Comparison of ENCODE assay signal across 9 cellular contexts in the genomic region with DNA sequence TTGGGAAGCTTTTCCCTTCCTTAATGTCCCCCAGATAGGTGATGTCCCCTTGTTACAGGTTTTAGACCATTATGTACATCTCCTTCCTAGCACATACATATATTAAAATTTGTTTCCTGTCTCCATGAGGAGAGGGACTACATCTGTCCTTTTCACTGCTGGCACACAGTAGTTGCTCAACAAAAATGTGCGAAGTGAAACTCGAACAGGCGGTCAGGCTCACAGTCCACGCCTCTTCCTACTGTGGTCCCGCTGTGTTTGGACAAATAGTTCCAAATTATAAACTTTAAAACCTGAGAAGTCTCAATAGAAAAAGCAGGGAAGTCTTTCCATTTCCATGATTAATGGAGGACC. TPM values are rescaled to one million over a fixed set of nuclear protein-coding genes. Genes with fewer than 3 reads are reported as not detected.
DNase-seq lines count a peak whose midpoint lies in the region; ATAC-seq lines count a peak whose summit lies in the region.
"Had no signal": no experiment of that assay in that cellular context is flagged by ENCODE, and none has a peak within 500 bp of the region (broad histone marks: within the 10 kb centered on the region; RNA-seq: fewer than 3 reads in every experiment).

No MANE protein-coding gene starts in this region.

- H3K27ac Mint-ChIP-seq in activated CD4-positive, alpha-beta T cell treated with anti-CD3 and anti-CD28 coated beads for 36 hours: no peak overlapping the region
- H3K27ac Mint-ChIP-seq in activated CD4-positive, alpha-beta memory T cell treated with anti-CD3 and anti-CD28 coated beads, Interleukin-2, amount 10 ng/mL, durations not matched to agents 7 days and 5 days: no peak overlapping the region
- H3K27ac Mint-ChIP-seq in immature natural killer cell: peak overlapping the region; percentile 24 to 86 (median 56)

- H3K9me3 Mint-ChIP-seq in activated CD4-positive, alpha-beta T cell treated with anti-CD3 and anti-CD28 coated beads for 36 hours (ENCODE audit: low read depth): peaks cover 2% of the 10 kb centered on the region
- no peaks in the 10 kb centered on the region for H3K9me3 Mint-ChIP-seq in activated CD4-positive, alpha-beta memory T cell treated with anti-CD3 and anti-CD28 coated beads, Interleukin-2, amount 10 ng/mL, durations not matched to agents 7 days and 5 days
- no peaks in the 10 kb centered on the region for H3K9me3 Mint-ChIP-seq in immature natural killer cell

- peaks cover 16% of the 10 kb centered on the region for H3K4me1 ChIP-seq in stomach smooth muscle (ENCODE audit: control insufficient read depth, insufficient read depth, low read length)

- intact Hi-C loops in activated CD4-positive, alpha-beta T cell treated with anti-CD3 and anti-CD28 coated beads for 36 hours (cut with DNase I, micrococcal nuclease): no loop called here

- POLR2A ChIA-PET in activated CD4-positive, alpha-beta T cell treated with anti-CD3 and anti-CD28 coated beads for 36 hours (lab: Charles Lee): interaction anchor here (0.6 kb wide), 1 partner anchor 164 kb away, joined by 5 read pairs; no protein-coding TSS in a partner anchor
- POLR2A ChIA-PET in activated CD4-positive, alpha-beta memory T cell treated with anti-CD3 and anti-CD28 coated beads, Interleukin-2, amount 10 ng/mL, durations not matched to agents 7 days and 5 days (lab: Charles Lee): interaction anchor here (2.7 kb wide), 1 partner anchor 159 kb away, joined by 17 read pairs; a partner anchor contains a TSS

- H3K4me3 ChIP-seq in stomach smooth muscle (ENCODE audit: low read length in 2 of 2): peak overlapping the region; percentile 60 to 81

- H3K27me3 ChIP-seq in stomach smooth muscle (ENCODE audit: control insufficient read depth in 1 of 2, insufficient read depth in 2 of 2, low read length in 2 of 2): peaks cover 6 to 38% of the 10 kb centered on the region in 2 donors

- CTCF ChIA-PET in activated CD4-positive, alpha-beta T cell treated with anti-CD3 and anti-CD28 coated beads for 36 hours (lab: Charles Lee): interaction anchor here (0.8 to 1.4 kb wide), 2 partner anchors 41 to 160 kb away, joined by 3 read pairs; a partner anchor contains a TSS
- CTCF ChIA-PET in activated CD4-positive, alpha-beta memory T cell treated with anti-CD3 and anti-CD28 coated beads, Interleukin-2, amount 10 ng/mL, durations not matched to agents 7 days and 5 days (lab: Charles Lee): no interaction called here

- no peak for ATAC-seq in activated CD4-positive, alpha-beta T cell treated with anti-CD3 and anti-CD28 coated beads for 36 hours

- peaks cover 0 to 4% of the 10 kb centered on the region in 2 donors for H3K9me3 ChIP-seq in stomach smooth muscle (ENCODE audit: control insufficient read depth in 2 of 2, low read length in 2 of 2)

- H3K36me3 Mint-ChIP-seq in activated CD4-positive, alpha-beta T cell treated with anti-CD3 and anti-CD28 coated beads for 36 hours (ENCODE audit: low read depth): no peaks in the 10 kb centered on the region
- peaks cover 5% of the 10 kb centered on the region for H3K36me3 Mint-ChIP-seq in activated CD4-positive, alpha-beta memory T cell treated with anti-CD3 and anti-CD28 coated beads, Interleukin-2, amount 10 ng/mL, durations not matched to agents 7 days and 5 days (ENCODE audit: low read depth)
- H3K36me3 Mint-ChIP-seq in immature natural killer cell: peaks cover 0 to 5% (median 0%) of the 10 kb centered on the region in 3 donors

- peaks cover 53% of the 10 kb centered on the region for H3K27me3 Mint-ChIP-seq in activated CD4-positive, alpha-beta T cell treated with anti-CD3 and anti-CD28 coated beads for 36 hours
- H3K27me3 Mint-ChIP-seq in activated CD4-positive, alpha-beta memory T cell treated with anti-CD3 and anti-CD28 coated beads, Interleukin-2, amount 10 ng/mL, durations not matched to agents 7 days and 5 days: peaks cover 72% of the 10 kb centered on the region
- peaks cover 12 to 32% (median 18%) of the 10 kb centered on the region in 3 donors for H3K27me3 Mint-ChIP-seq in immature natural killer cell (ENCODE audit: low read depth in 3 of 3)

- H3K4me1 Mint-ChIP-seq in activated CD4-positive, alpha-beta T cell treated with anti-CD3 and anti-CD28 coated beads for 36 hours: peaks cover 20% of the 10 kb centered on the region
- peaks cover 23% of the 10 kb centered on the region for H3K4me1 Mint-ChIP-seq in activated CD4-positive, alpha-beta memory T cell treated with anti-CD3 and anti-CD28 coated beads, Interleukin-2, amount 10 ng/mL, durations not matched to agents 7 days and 5 days
- peaks cover 22 to 38% of the 10 kb centered on the region in 2 donors for H3K4me1 Mint-ChIP-seq in immature natural killer cell

- peak overlapping the region in 1 of 2 donors; percentile 47 for H3K9ac ChIP-seq in stomach smooth muscle (ENCODE audit: low read length in 2 of 2)

- no peak overlapping the region for H3K27ac ChIP-seq in stomach smooth muscle (ENCODE audit: low read length)

- H3K36me3 ChIP-seq in stomach smooth muscle (ENCODE audit: control insufficient read depth in 2 of 2, insufficient read depth in 2 of 2, low read length in 2 of 2): no peaks in the 10 kb centered on the region

- DNase-seq in activated CD4-positive, alpha-beta T cell treated with anti-CD3 and anti-CD28 coated beads for 36 hours: no peak
- DNase-seq in activated CD4-positive, alpha-beta T cell treated with anti-CD3 and anti-CD28 coated beads, Interleukin-2, amount 50 U/mL, for 48 hours: no peak
- DNase-seq in activated CD4-positive, alpha-beta memory T cell treated with anti-CD3 and anti-CD28 coated beads, Interleukin-2, amount 10 ng/mL, durations not matched to agents 7 days and 5 days: no peak
- DNase-seq in immature natural killer cell (no peak), hepatic stellate cell (ENCODE audit: low spot score) (no peak), HUDEP-2 (lab: John Stamatoyannopoulos, UW; ENCODE audit: unreplicated experiment in 76 of 76) (no peak), KG1 (lab: John Stamatoyannopoulos, UW) (no peak)
- DNase-seq: hippocampal formation had no signal

- H3K4me3 Mint-ChIP-seq in activated CD4-positive, alpha-beta T cell treated with anti-CD3 and anti-CD28 coated beads for 36 hours: peak overlapping the region; percentile 51
- H3K4me3 Mint-ChIP-seq in activated CD4-positive, alpha-beta memory T cell treated with anti-CD3 and anti-CD28 coated beads, Interleukin-2, amount 10 ng/mL, durations not matched to agents 7 days and 5 days: peak overlapping the region; percentile 57
- H3K4me3 Mint-ChIP-seq in immature natural killer cell: peak overlapping the region; percentile 82 to 90 (median 87)

RNA-seq across cellular contexts. Expression of a gene that starts 1.2 kb away (rescaled TPM):
- under 1 TPM in 1 of 2 experiments, not detected in 1; 0.11 TPM for total RNA-seq in activated CD4-positive, alpha-beta T cell treated with anti-CD3 and anti-CD28 coated beads for 36 hours
- total RNA-seq in activated CD4-positive, alpha-beta memory T cell treated with anti-CD3 and anti-CD28 coated beads, Interleukin-2, amount 10 ng/mL, durations not matched to agents 7 days and 5 days: under 1 TPM; 0.13 to 0.23 TPM
- polyA plus RNA-seq in immature natural killer cell: 1 to 10 TPM; 5.5 to 9.0 (median 7.3) TPM

Comparison
In these comparisons a context has a peak if more than half of its experiments do, and no peak if none do; other contexts are left out.
1. H3K27ac Mint-ChIP-seq: peak in immature natural killer cell (6 of 6); none in activated CD4-positive, alpha-beta T cell treated with anti-CD3 and anti-CD28 coated beads for 36 hours (single experiment) and activated CD4-positive, alpha-beta memory T cell treated with anti-CD3 and anti-CD28 coated beads, Interleukin-2, amount 10 ng/mL, durations not matched to agents 7 days and 5 days (single experiment).
2. Peak in every context shown above with its lines, with median percentiles within 50 percentile points of each other: H3K4me3 Mint-ChIP-seq.